ENCODE assay signal across 8 cellular contexts in genomic region chr12:118135788-118136558, GRCh38. TPM values are rescaled to one million over a fixed set of nuclear protein-coding genes. Genes with fewer than 3 reads are reported as not detected.
DNase-seq lines count a peak whose midpoint lies in the region; ATAC-seq, FAIRE-seq and TF ChIP-seq lines count a peak whose summit lies in the region.

Gene PEBP1, plus strand, starts transcription at chr12:118136124. Its CDS starts 86 bp downstream, at chr12:118136210.

- dilution Hi-C loops in mammary epithelial cell (cut with HindIII; ENCODE audit: low sequenced_read_pairs) = no loop called here

- H3K27ac ChIP-seq in mammary epithelial cell (ENCODE audit: insufficient read depth, low read depth, low read length) = peak within 1 kb of the TSS; percentile 56
- H3K27ac ChIP-seq in small intestine (ENCODE audit: low read depth in 1 of 2, low read length in 1 of 2) = peak within 1 kb of the TSS; percentile 83 to 90

- CTCF ChIA-PET in mammary epithelial cell (lab: Charles Lee; ENCODE audit: low non-redundant PET) = interaction anchor here (0.6 to 0.7 kb wide), 3 partner anchors 14 to 262 kb away, joined by 4 to 5 read pairs (median 4); no protein-coding TSS in a partner anchor

- no peaks in the 10 kb centered on the region for H4K20me1 ChIP-seq in mammary epithelial cell (ENCODE audit: insufficient read depth, low read length)

- DNase-seq in ACHN = peak; percentile 97
- peak; percentile 88 for DNase-seq in NCI-H2196 (lab: John Stamatoyannopoulos, UW; ENCODE audit: unreplicated experiment)
- peak; percentile 88 for DNase-seq in mammary epithelial cell
- DNase-seq in iPS-NIHi11 (ENCODE audit: low spot score) = peak; percentile 96
- DNase-seq in small intestine = peak; percentile 96

- H3K4me1 ChIP-seq in mammary epithelial cell (ENCODE audit: insufficient read depth, low read length) = peaks cover 5% of the 10 kb centered on the region
- H3K4me1 ChIP-seq in small intestine (ENCODE audit: control insufficient read depth in 2 of 2, insufficient read depth in 1 of 2, low read depth in 1 of 2, low read length in 1 of 2) = peaks cover 2% of the 10 kb centered on the region in 2 donors

- peak within 1 kb of the TSS; percentile 80 for H2AFZ ChIP-seq in mammary epithelial cell (ENCODE audit: low read depth, low read length)

- intact Hi-C loops in mammary epithelial cell (cut with micrococcal nuclease) = loop anchor here (2.0 kb wide), 2 partner anchors 73 to 261 kb away; no protein-coding TSS in a partner anchor

- H3K4me3 ChIP-seq in WI38 (ENCODE audit: low read depth, low read length) (peak within 1 kb of the TSS; percentile 92), mammary epithelial cell (replicated peaks in 1 of 3; ENCODE audit: insufficient read depth in 1 of 3, low read depth in 2 of 3, low read length in 3 of 3) (peak within 1 kb of the TSS; percentile 87 to 91 (median 90)), small intestine (ENCODE audit: low read depth in 1 of 2, low read length in 2 of 2) (peak within 1 kb of the TSS; percentile 76 to 96)

- WGBS in mammary epithelial cell (ENCODE audit: low coverage, missing lambda C conversion rate) = 4% methylated on average over 23 of the region's 70 CpGs
- WGBS in small intestine, 3 donors = 0% methylated on average over 54 to 70 of the region's 70 CpGs

- no peaks in the 10 kb centered on the region for H3K27me3 ChIP-seq in mammary epithelial cell (ENCODE audit: insufficient read depth, low read length)
- H3K27me3 ChIP-seq in small intestine (ENCODE audit: control insufficient read depth in 2 of 2, insufficient read depth in 2 of 2, low read length in 2 of 2) = no peaks in the 10 kb centered on the region

- TF ChIP-seq CTCF in WI38 (IDR thresholded peaks at IDR 0.05; ENCODE audit: low read depth, low read length) (no peak), mammary epithelial cell (conservative IDR thresholded peaks at IDR 0.05 in 1 of 2, IDR thresholded peaks at IDR 0.05 in 1 of 2; ENCODE audit: extremely low read depth in 1 of 2, insufficient read depth in 1 of 2, low read depth in 1 of 2, low read length in 2 of 2) (no peak)

- H3K9ac ChIP-seq in mammary epithelial cell (ENCODE audit: insufficient read depth, low read length) = peak within 1 kb of the TSS; percentile 82

- BruUV-seq in mammary epithelial cell (replicated peaks; lab: Mats Ljungman, UMichigan) = no TSS peak

- peaks cover 40% of the 10 kb centered on the region for H3K79me2 ChIP-seq in mammary epithelial cell (ENCODE audit: insufficient read depth, low read length)

- ATAC-seq in GM18867 (IDR thresholded peaks at IDR 0.05; ENCODE audit: unreplicated experiment) (peak; percentile 96), HG03097 (IDR thresholded peaks at IDR 0.05; ENCODE audit: low FRiP score, unreplicated experiment) (peak; percentile 93)

- H3K36me3 ChIP-seq in mammary epithelial cell (ENCODE audit: insufficient read depth, low read length) (peaks cover 19% of the 10 kb centered on the region), small intestine (ENCODE audit: control insufficient read depth in 2 of 2, insufficient read depth in 2 of 2, low read length in 2 of 2) (peaks cover 2 to 6% of the 10 kb centered on the region in 2 donors)

- peak within 1 kb of the TSS; percentile 89 for H3K4me2 ChIP-seq in mammary epithelial cell (ENCODE audit: insufficient read depth, low read depth, low read length)

- in situ Hi-C loops in ACHN (cut with HindIII; ENCODE audit: low pct_ligation_motif_present, low pct_unique_long_range_greater_than_20kb, low sequenced_read_pairs) (no loop called here), mammary epithelial cell (cut with MboI; ENCODE audit: low sequenced_read_pairs in 2 of 2) (no loop called here)

- H3K9me3 ChIP-seq in mammary epithelial cell (replicated peaks; ENCODE audit: insufficient read depth, low read length) = no peaks in the 10 kb centered on the region
- no peaks in the 10 kb centered on the region for H3K9me3 ChIP-seq in small intestine (ENCODE audit: control insufficient read depth, low read depth)

- no peak for FAIRE-seq in small intestine (lab: Jason Lieb, UNC)

RNA-seq across cellular contexts. Expression of gene PEBP1, which starts in this region (rescaled TPM):
- 100 to 1,000 TPM; 146 to 175 TPM for total RNA-seq in mammary epithelial cell
- polyA plus RNA-seq in mammary epithelial cell (217 TPM), small intestine (1,000 to 10,000 TPM in 2 of 3 donors, 100 to 1,000 TPM in 1; 457 to 2,607 (median 1,131) TPM)
- polyA minus RNA-seq in mammary epithelial cell = 55.4 TPM

Comparison
In these comparisons a context has a peak if more than half of its experiments do, and no peak if none do; other contexts are left out.
1. Peak in every context shown above with its lines: DNase-seq, ATAC-seq, H3K4me3 ChIP-seq and H3K27ac ChIP-seq.